8 cellular contexts compared by ENCODE assay signal in the genomic region with DNA sequence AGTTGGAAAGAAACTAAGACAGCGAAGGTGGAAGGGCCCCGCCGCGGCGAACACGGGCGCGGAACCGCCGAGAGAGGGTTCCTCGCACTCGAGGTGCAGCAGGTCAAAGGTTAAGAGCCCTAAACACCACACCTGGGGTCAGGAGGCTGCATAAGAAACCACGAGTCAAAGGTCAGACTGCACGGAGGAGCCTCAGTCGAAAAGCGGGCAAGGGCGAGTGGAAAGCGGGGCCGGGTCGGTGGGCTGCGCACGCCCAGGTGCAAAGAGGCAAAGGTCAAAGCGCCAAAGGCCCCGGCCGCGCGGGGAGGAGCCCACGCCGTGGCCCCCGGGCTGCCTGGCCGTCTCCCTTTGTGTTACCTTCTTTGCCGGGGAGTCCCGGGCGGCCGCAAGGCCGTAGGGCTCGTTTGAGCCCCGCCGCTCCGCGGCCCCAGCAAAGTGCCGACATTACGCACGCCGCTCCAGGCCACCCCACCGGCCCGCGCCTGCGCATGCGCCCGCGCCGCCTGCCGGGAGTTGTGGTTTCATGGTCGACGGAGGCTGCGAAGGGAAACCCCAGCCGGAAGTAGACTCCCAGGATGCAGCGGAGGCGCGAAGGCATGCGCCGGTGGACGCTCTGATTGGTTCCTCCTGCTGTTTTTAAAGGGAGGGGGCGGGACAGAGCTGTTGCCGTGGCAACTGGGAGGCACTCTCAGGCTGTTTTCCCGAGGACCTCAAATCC. TPM values are rescaled to one million over a fixed set of nuclear protein-coding genes. Genes with fewer than 3 reads are reported as not detected.
DNase-seq lines count a peak whose midpoint lies in the region; ATAC-seq, FAIRE-seq and TF ChIP-seq lines count a peak whose summit lies in the region.

A gene (minus strand): TSS at position 470 of the 718 bp plus-strand sequence. CDS start 25 bp downstream, at position 445.

- peaks cover 17% of the 10 kb centered on the region for H3K4me1 ChIP-seq in astrocyte (ENCODE audit: insufficient read depth, low read length)
- H3K4me1 ChIP-seq in right cardiac atrium (ENCODE audit: control insufficient read depth, insufficient read depth, low read length), result peaks cover 3% of the 10 kb centered on the region
- H3K4me1 ChIP-seq in psoas muscle, result peaks cover 14% of the 10 kb centered on the region
- H3K4me1 ChIP-seq in urinary bladder (ENCODE audit: insufficient read depth), result peaks cover 2% of the 10 kb centered on the region

- H3K27ac ChIP-seq in astrocyte (ENCODE audit: low read depth, low read length), result peak within 1 kb of the TSS; percentile 85
- H3K27ac ChIP-seq in right cardiac atrium (ENCODE audit: low read length), result peak within 1 kb of the TSS; percentile 53
- H3K27ac ChIP-seq in psoas muscle, result peak within 1 kb of the TSS; percentile 86
- H3K27ac ChIP-seq in urinary bladder (ENCODE audit: low read depth), result no peak within 1 kb of the TSS

- peaks cover 3% of the 10 kb centered on the region for H4K20me1 ChIP-seq in astrocyte (ENCODE audit: insufficient read depth, low read length)

- H3K4me2 ChIP-seq in astrocyte (ENCODE audit: low read length), result peak within 1 kb of the TSS; percentile 100

- no peak for TF ChIP-seq CTCF in astrocyte (IDR thresholded peaks at IDR 0.05; ENCODE audit: insufficient read depth, low read depth, low read length)
- no peak for TF ChIP-seq CTCF in psoas muscle (IDR thresholded peaks at IDR 0.05)

- under 1% methylated on average over 67 of the region's 67 CpGs for WGBS in right cardiac atrium
- WGBS in psoas muscle, 3 donors, result 0 to 1% (median 0%) methylated on average over 54 to 67 of the region's 67 CpGs
- WGBS in urinary bladder, result under 1% methylated on average over 67 of the region's 67 CpGs

- H2AFZ ChIP-seq in astrocyte (ENCODE audit: low read depth, low read length), result peak within 1 kb of the TSS; percentile 84

- no peaks in the 10 kb centered on the region for H3K9me3 Mint-ChIP-seq in astrocyte (ENCODE audit: unreplicated experiment)

- peak; percentile 100 for DNase-seq in GM18507 (ENCODE audit: extremely low spot score, insufficient read length, low read depth)
- DNase-seq in NCI-H2029 treated with DMSO at 0.1 percent for 48 hours (lab: John Stamatoyannopoulos, UW), result peak; percentile 64
- peak; percentile 95 for DNase-seq in T-helper 22 cell (ENCODE audit: low read depth)
- peak; percentile 93 for DNase-seq in astrocyte (ENCODE audit: low read depth)
- DNase-seq in right cardiac atrium, result peak; percentile 99 to 100 (median 99)
- peak; percentile 99 for DNase-seq in psoas muscle

- peak within 1 kb of the TSS; percentile 90 for H3K9ac ChIP-seq in astrocyte (ENCODE audit: low read length)

- FAIRE-seq in GM18507 (lab: Jason Lieb, UNC), result peak; percentile 98
- peak; percentile 95 for FAIRE-seq in astrocyte (lab: Jason Lieb, UNC)

- H3K27ac Mint-ChIP-seq in astrocyte (ENCODE audit: unreplicated experiment), result peak within 1 kb of the TSS; percentile 96

- intact Hi-C loops in right cardiac atrium (cut with DNase I), result no loop called here
- intact Hi-C loops in psoas muscle (cut with DNase I), result loop anchor here in 1 of 2 donors (5.0 kb wide), 1 partner anchor 56 kb away; no protein-coding TSS in a partner anchor

- no peaks in the 10 kb centered on the region for H3K27me3 ChIP-seq in astrocyte (ENCODE audit: insufficient read depth, low read length)
- no peaks in the 10 kb centered on the region for H3K27me3 ChIP-seq in right cardiac atrium (ENCODE audit: control insufficient read depth, insufficient read depth)
- no peaks in the 10 kb centered on the region for H3K27me3 ChIP-seq in psoas muscle (ENCODE audit: insufficient read depth in 3 of 3, low read length in 2 of 3)

- peak within 1 kb of the TSS; percentile 94 for H3K4me3 Mint-ChIP-seq in astrocyte (ENCODE audit: unreplicated experiment)

- peaks cover 53% of the 10 kb centered on the region for H3K79me2 ChIP-seq in astrocyte (ENCODE audit: insufficient read depth, low read length)

- ATAC-seq in HG02981 (IDR thresholded peaks at IDR 0.05; ENCODE audit: unreplicated experiment), result peak; percentile 86
- peak; percentile 96 to 98 for ATAC-seq in right cardiac atrium
- ATAC-seq in psoas muscle, result peak; percentile 98 to 99 (median 99)

- H3K36me3 Mint-ChIP-seq in astrocyte (ENCODE audit: low read depth, unreplicated experiment), result peaks cover 2% of the 10 kb centered on the region

- peaks cover 3% of the 10 kb centered on the region for H3K4me1 Mint-ChIP-seq in astrocyte (ENCODE audit: low read depth, unreplicated experiment)

- H3K4me3 ChIP-seq in astrocyte (ENCODE audit: insufficient read depth, low read depth, low read length) (peak within 1 kb of the TSS; percentile 98), right cardiac atrium (ENCODE audit: low read length) (peak within 1 kb of the TSS; percentile 83), psoas muscle (peak within 1 kb of the TSS; percentile 96), urinary bladder (ENCODE audit: low read depth, low read length) (peak within 1 kb of the TSS; percentile 62)

- H3K36me3 ChIP-seq in astrocyte (ENCODE audit: insufficient read depth, low read length), result no peaks in the 10 kb centered on the region
- peaks cover 0 to 29% of the 10 kb centered on the region in 2 donors for H3K36me3 ChIP-seq in psoas muscle (ENCODE audit: insufficient read depth in 1 of 2, low read depth in 1 of 2)
- H3K36me3 ChIP-seq in urinary bladder (ENCODE audit: insufficient read depth), result no peaks in the 10 kb centered on the region

- H3K9me3 ChIP-seq in astrocyte (ENCODE audit: insufficient read depth, low read depth, low read length), result no peaks in the 10 kb centered on the region
- H3K9me3 ChIP-seq in right cardiac atrium (ENCODE audit: control insufficient read depth, low read length), result no peaks in the 10 kb centered on the region
- H3K9me3 ChIP-seq in psoas muscle, result no peaks in the 10 kb centered on the region

- H3K27me3 Mint-ChIP-seq in astrocyte (ENCODE audit: low read depth, unreplicated experiment), result peaks cover 5% of the 10 kb centered on the region

RNA-seq across cellular contexts. Expression of the gene that starts here (rescaled TPM):
- 43.4 and 45.3 TPM in 2 replicates for total RNA-seq in astrocyte
- 10 to 100 TPM; 36.1 to 46.4 (median 45.1) TPM for total RNA-seq in right cardiac atrium
- 36.8 TPM for polyA plus RNA-seq in right cardiac atrium
- 10 to 100 TPM; 66.1 to 99.8 (median 81.4) TPM for total RNA-seq in psoas muscle
- polyA plus RNA-seq in psoas muscle, result 10 to 100 TPM; 61.7 to 79.6 (median 66.5) TPM
- 10.3 TPM for total RNA-seq in urinary bladder
- polyA plus RNA-seq in urinary bladder, result 44.6 TPM
